24 cellular contexts compared by ENCODE assay signal in genomic region chr7:91068136-91068795, GRCh38.
"Had no signal": no experiment of that assay in that cellular context is flagged by ENCODE, and none has a peak within 500 bp of the region (broad histone marks: within the 10 kb centered on the region; RNA-seq: fewer than 3 reads in every experiment).

No MANE protein-coding gene starts in this region.

- DNase-seq: activated CD4-positive, alpha-beta memory T cell treated with anti-CD3 and anti-CD28 coated beads for 36 hours; activated CD4-positive, alpha-beta T cell treated with anti-CD3 and anti-CD28 coated beads for 48 hours; activated CD4-positive, CD25-positive, alpha-beta regulatory T cell; activated effector memory CD4-positive, alpha-beta T cell treated with Interleukin-2 at 50 U/mL for 16 hours; activated naive CD4-positive, alpha-beta T cell treated with anti-CD3 and anti-CD28 coated beads for 36 hours; activated naive CD8-positive, alpha-beta T cell treated with anti-CD3 and anti-CD28 coated beads, Interleukin-2, amount 10 ng/mL, durations not matched to agents 7 days and 5 days; activated T-cell treated with anti-CD3 and anti-CD28 coated beads, Interleukin-2, amount 50 U/mL, for 72 hours; body of pancreas; effector CD4-positive, alpha-beta T cell; glutamatergic neuron; immature natural killer cell; left ventricle myocardium inferior; midbrain; ovary; psoas muscle; stimulated activated CD4-positive, alpha-beta T cell treated with anti-CD3 and anti-CD28 coated beads, Interleukin-12 subunit alpha, Interleukin-12 subunit beta, amount 100 ng/mL, for 4 hours; stimulated activated CD4-positive, alpha-beta T cell treated with anti-CD3 and anti-CD28 coated beads, Interleukin-4, amount 100 ng/mL, for 4 hours; stimulated activated naive CD8-positive, alpha-beta T cell treated with anti-CD3 and anti-CD28 coated beads, Interleukin-15, Interleukin-2, amounts not matched to agents 100 U/mL and 50 U/mL, for 24 hours; T-helper 9 cell; upper lobe of right lung had no signal

- H3K36me3 Mint-ChIP-seq: activated CD4-positive, alpha-beta memory T cell treated with anti-CD3 and anti-CD28 coated beads for 36 hours; activated naive CD8-positive, alpha-beta T cell treated with anti-CD3 and anti-CD28 coated beads, Interleukin-2, amount 10 ng/mL, durations not matched to agents 7 days and 5 days; immature natural killer cell; natural killer cell treated with Interleukin-12 subunit alpha and Interleukin-12 subunit beta and Interleukin-15 and Interleukin-18, amount 100 ng/mL, for 72 hours had no signal

- H3K4me1 Mint-ChIP-seq: activated naive CD8-positive, alpha-beta T cell treated with anti-CD3 and anti-CD28 coated beads, Interleukin-2, amount 10 ng/mL, durations not matched to agents 7 days and 5 days; immature natural killer cell had no signal

- H3K79me2 ChIP-seq: hepatocyte had no signal

- H3K4me3 Mint-ChIP-seq: activated CD4-positive, alpha-beta memory T cell treated with anti-CD3 and anti-CD28 coated beads for 36 hours; activated naive CD4-positive, alpha-beta T cell treated with anti-CD3 and anti-CD28 coated beads for 36 hours; activated naive CD8-positive, alpha-beta T cell treated with anti-CD3 and anti-CD28 coated beads, Interleukin-2, amount 10 ng/mL, durations not matched to agents 7 days and 5 days; activated T-cell treated with anti-CD3 and anti-CD28 coated beads, Interleukin-2, amount 50 U/mL, for 72 hours; dendritic cell treated with granulocyte-macrophage colony-stimulating factor and Interleukin-4, amounts not matched to agents 40 ng/mL and 50 ng/mL, for 4 days; immature natural killer cell; natural killer cell treated with Interleukin-12 subunit alpha and Interleukin-12 subunit beta and Interleukin-15 and Interleukin-18, amount 100 ng/mL, for 72 hours had no signal

- ATAC-seq: activated T-cell treated with anti-CD3 and anti-CD28 coated beads, Interleukin-2, amount 50 U/mL, for 72 hours; body of pancreas; natural killer cell treated with Interleukin-12 subunit alpha and Interleukin-12 subunit beta and Interleukin-15 and Interleukin-18, amount 100 ng/mL, for 72 hours; psoas muscle; stimulated activated naive CD8-positive, alpha-beta T cell treated with anti-CD3 and anti-CD28 coated beads, Interleukin-15, Interleukin-2, amounts not matched to agents 100 U/mL and 50 U/mL, for 24 hours; upper lobe of right lung had no signal

- H3K36me3 ChIP-seq: left ventricle myocardium inferior, ovary, right atrium auricular region, upper lobe of right lung had no signal

- H3K4me2 ChIP-seq: hepatocyte had no signal

- H3K27ac Mint-ChIP-seq: activated CD4-positive, alpha-beta memory T cell treated with anti-CD3 and anti-CD28 coated beads for 36 hours; activated naive CD4-positive, alpha-beta T cell treated with anti-CD3 and anti-CD28 coated beads for 36 hours; activated naive CD8-positive, alpha-beta T cell treated with anti-CD3 and anti-CD28 coated beads, Interleukin-2, amount 10 ng/mL, durations not matched to agents 7 days and 5 days; activated T-cell treated with anti-CD3 and anti-CD28 coated beads, Interleukin-2, amount 50 U/mL, for 72 hours; dendritic cell treated with granulocyte-macrophage colony-stimulating factor and Interleukin-4, amounts not matched to agents 40 ng/mL and 50 ng/mL, for 4 days; immature natural killer cell; natural killer cell treated with Interleukin-12 subunit alpha and Interleukin-12 subunit beta and Interleukin-15 and Interleukin-18, amount 100 ng/mL, for 72 hours had no signal

- H3K27ac ChIP-seq: body of pancreas, hepatocyte, left ventricle myocardium inferior, ovary, psoas muscle, right atrium auricular region, upper lobe of right lung had no signal

- H3K9me3 Mint-ChIP-seq: activated CD4-positive, alpha-beta memory T cell treated with anti-CD3 and anti-CD28 coated beads for 36 hours; activated naive CD4-positive, alpha-beta T cell treated with anti-CD3 and anti-CD28 coated beads for 36 hours; activated naive CD8-positive, alpha-beta T cell treated with anti-CD3 and anti-CD28 coated beads, Interleukin-2, amount 10 ng/mL, durations not matched to agents 7 days and 5 days; activated T-cell treated with anti-CD3 and anti-CD28 coated beads, Interleukin-2, amount 50 U/mL, for 72 hours; dendritic cell treated with granulocyte-macrophage colony-stimulating factor and Interleukin-4, amounts not matched to agents 40 ng/mL and 50 ng/mL, for 4 days; natural killer cell treated with Interleukin-12 subunit alpha and Interleukin-12 subunit beta and Interleukin-15 and Interleukin-18, amount 100 ng/mL, for 72 hours had no signal

- H3K9me3 ChIP-seq: body of pancreas, left ventricle myocardium inferior, ovary, psoas muscle, right atrium auricular region, upper lobe of right lung had no signal

- H3K4me3 ChIP-seq: body of pancreas, hepatocyte, left ventricle myocardium inferior, ovary, psoas muscle, right atrium auricular region, upper lobe of right lung had no signal

- H3K27me3 Mint-ChIP-seq: dendritic cell treated with granulocyte-macrophage colony-stimulating factor and Interleukin-4, amounts not matched to agents 40 ng/mL and 50 ng/mL, for 4 days; natural killer cell treated with Interleukin-12 subunit alpha and Interleukin-12 subunit beta and Interleukin-15 and Interleukin-18, amount 100 ng/mL, for 72 hours had no signal

- H3K27me3 ChIP-seq: body of pancreas, hepatocyte, ovary, right atrium auricular region, upper lobe of right lung had no signal

- H3K4me1 ChIP-seq: psoas muscle, right atrium auricular region, upper lobe of right lung had no signal
